Comparison of ENCODE assay signal across 9 cellular contexts in genomic region chr10:63083904-63084689, GRCh38. TPM values are rescaled to one million over a fixed set of nuclear protein-coding genes. Genes with fewer than 3 reads are reported as not detected.
DNase-seq lines count a peak whose midpoint lies in the region; ATAC-seq, FAIRE-seq and TF ChIP-seq lines count a peak whose summit lies in the region.
"Had no signal": no experiment of that assay in that cellular context is flagged by ENCODE, and none has a peak within 500 bp of the region (broad histone marks: within the 10 kb centered on the region; RNA-seq: fewer than 3 reads in every experiment).

No MANE protein-coding gene starts in this region.

- no peak overlapping the region for H3K27ac Mint-ChIP-seq in GM23338

- 21% methylated on average over 7 of the region's 7 CpGs for WGBS in hepatocyte (ENCODE audit: low lambda C conversion rate, missing lambda C conversion rate)

- TF ChIP-seq CTCF in GM23338 (conservative IDR thresholded peaks at IDR 0.05; ENCODE audit: low read depth in 2 of 2) (peak; percentile 82 to 85), ascending aorta (IDR thresholded peaks at IDR 0.05) (peak; percentile 51 to 73 (median 59)), hepatocyte (IDR thresholded peaks at IDR 0.05; ENCODE audit: poor library complexity) (peak; percentile 82)

- ATAC-seq in GM23338, result peak; percentile 87
- ATAC-seq in HG03045 (IDR thresholded peaks at IDR 0.05; ENCODE audit: unreplicated experiment), result no peak

- no peaks in the 10 kb centered on the region for H3K9me2 ChIP-seq in GM23338 (ENCODE audit: insufficient read depth)
- H3K9me2 ChIP-seq in hepatocyte (replicated peaks; ENCODE audit: insufficient read depth), result no peaks in the 10 kb centered on the region

- H3K4me2 ChIP-seq in GM23338, result no peak overlapping the region
- no peak overlapping the region for H3K4me2 ChIP-seq in hepatocyte

- peak; percentile 83 for FAIRE-seq in G401.6 (lab: Jason Lieb, UNC)
- FAIRE-seq: colon had no signal

- no peaks in the 10 kb centered on the region for H3K27me3 ChIP-seq in GM23338 (ENCODE audit: insufficient read depth)
- no peaks in the 10 kb centered on the region for H3K27me3 ChIP-seq in SJCRH30
- no peaks in the 10 kb centered on the region for H3K27me3 ChIP-seq in ascending aorta
- no peaks in the 10 kb centered on the region for H3K27me3 ChIP-seq in hepatocyte

- DNase-seq in GM23338 (ENCODE audit: low spot score) (peak; percentile 85), MV-4-11 (lab: John Stamatoyannopoulos, UW) (peak; percentile 80), SJCRH30 (peak; percentile 35 to 73), ascending aorta (ENCODE audit: low spot score in 2 of 2) (peak in 1 of 2 donors; percentile 71), hepatocyte (ENCODE audit: low spot score) (peak; percentile 76), retina (peak; percentile 47)

- no peaks in the 10 kb centered on the region for H3K27me3 Mint-ChIP-seq in GM23338 (ENCODE audit: insufficient read depth, low read depth, poor library complexity)

- no peak overlapping the region for H2AFZ ChIP-seq in GM23338
- no peak overlapping the region for H2AFZ ChIP-seq in hepatocyte

- no peaks in the 10 kb centered on the region for H3F3A ChIP-seq in GM23338 (replicated peaks; ENCODE audit: low read depth)

- intact Hi-C loops in ascending aorta (cut with DNase I), result loop anchor here (2.0 to 5.0 kb wide), 2 partner anchors 31 to 642 kb away; no protein-coding TSS in a partner anchor

- H3K9me3 Mint-ChIP-seq in GM23338, result no peaks in the 10 kb centered on the region

- no peaks in the 10 kb centered on the region for H3K36me3 Mint-ChIP-seq in GM23338 (ENCODE audit: low read depth)

- H3K9me3 ChIP-seq in SJCRH30 (replicated peaks), result no peaks in the 10 kb centered on the region
- no peaks in the 10 kb centered on the region for H3K9me3 ChIP-seq in ascending aorta
- no peaks in the 10 kb centered on the region for H3K9me3 ChIP-seq in hepatocyte (ENCODE audit: low read depth)

- H3K4me3 ChIP-seq in GM23338, result no peak overlapping the region
- no peak overlapping the region for H3K4me3 ChIP-seq in SJCRH30
- H3K4me3 ChIP-seq in ascending aorta, result no peak overlapping the region
- H3K4me3 ChIP-seq in hepatocyte, result no peak overlapping the region

- no peaks in the 10 kb centered on the region for H3K4me1 ChIP-seq in GM23338 (ENCODE audit: insufficient read depth)
- no peaks in the 10 kb centered on the region for H3K4me1 ChIP-seq in SJCRH30
- H3K4me1 ChIP-seq in ascending aorta, result peaks cover 0 to 8% of the 10 kb centered on the region in 2 donors
- no peaks in the 10 kb centered on the region for H3K4me1 ChIP-seq in hepatocyte (ENCODE audit: insufficient read depth)

- H3K36me3 ChIP-seq in GM23338 (ENCODE audit: insufficient read depth) (no peaks in the 10 kb centered on the region), SJCRH30 (no peaks in the 10 kb centered on the region), ascending aorta (no peaks in the 10 kb centered on the region), hepatocyte (replicated peaks; ENCODE audit: insufficient read depth, low read depth) (no peaks in the 10 kb centered on the region)

- no peaks in the 10 kb centered on the region for H3K4me1 Mint-ChIP-seq in GM23338

- no peak overlapping the region for H3K4me3 Mint-ChIP-seq in GM23338

- H4K20me1 ChIP-seq in GM23338 (replicated peaks; ENCODE audit: insufficient read depth), result no peaks in the 10 kb centered on the region
- H4K20me1 ChIP-seq in hepatocyte (ENCODE audit: insufficient read depth, poor library complexity, severe bottlenecking), result no peaks in the 10 kb centered on the region

- H3K79me2 ChIP-seq in GM23338 (replicated peaks; ENCODE audit: insufficient read depth) (no peaks in the 10 kb centered on the region), hepatocyte (no peaks in the 10 kb centered on the region)

- H3K27ac ChIP-seq in GM23338 (ENCODE audit: low read depth) (no peak overlapping the region), SJCRH30 (no peak overlapping the region), ascending aorta (peak overlapping the region in 1 of 2 donors; percentile 6), hepatocyte (no peak overlapping the region)

TF ChIP-seq in GM23338, 12 proteins besides CTCF, POLR2A, EP300 and RAD21 (continues in another document):
- no peak for TF ChIP-seq REST (IDR thresholded peaks at IDR 0.05; ENCODE audit: unreplicated experiment)
- TF ChIP-seq EZH2phosphoT487 (IDR thresholded peaks at IDR 0.05; ENCODE audit: unreplicated experiment), result no peak
- no peak for TF ChIP-seq ETS1 (IDR thresholded peaks at IDR 0.05)
- TF ChIP-seq JUNB (IDR thresholded peaks at IDR 0.05; ENCODE audit: unreplicated experiment), result no peak
- no peak for TF ChIP-seq ZNF114 (CRISPR knock-in tag; IDR thresholded peaks at IDR 0.05)

RNA-seq across cellular contexts. Expression of gene NRBF2, which starts 49.0 kb away (rescaled TPM):
- 22.7 and 22.9 TPM in 2 replicates for total RNA-seq in GM23338 (2014; rRNA removed; shearing (Covaris generic))
- polyA plus RNA-seq in GM23338 (2016; fragmentation: Nextera tagmentation; extraction: Ambion mirVana) (37.1 and 38.3 TPM in 2 replicates), hepatocyte (40.8 and 44.5 TPM in 2 replicates)
- 13.8 and 14.0 TPM in 2 replicates for total RNA-seq in SJCRH30 (2014; rRNA removed; shearing (Covaris generic))
- total RNA-seq in ascending aorta (4.2 TPM), hepatocyte (35.6 and 42.7 TPM in 2 replicates)
